In the genomic region with DNA sequence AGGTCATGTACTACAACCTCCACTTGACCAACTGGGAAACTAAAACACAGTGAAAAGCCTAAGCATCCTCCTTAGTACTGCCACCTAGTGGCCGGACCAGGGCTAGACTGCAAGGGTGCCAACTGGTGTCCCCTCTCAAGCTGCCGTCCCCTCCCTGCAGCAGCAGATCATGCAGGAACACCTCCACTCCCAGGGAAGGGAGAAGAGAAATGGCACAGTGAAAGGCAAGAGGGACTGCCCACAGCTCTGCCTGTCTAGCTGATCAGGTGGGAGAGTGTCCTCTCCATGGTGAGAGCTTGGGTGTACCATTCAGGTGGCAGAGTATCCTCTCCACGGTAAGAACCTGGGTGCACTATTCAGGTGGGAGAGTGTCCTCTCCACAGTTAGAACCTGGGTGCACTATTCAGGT, we compare ENCODE assay signal across 7 cellular contexts.
DNase-seq lines count a peak whose midpoint lies in the region; ATAC-seq and TF ChIP-seq lines count a peak whose summit lies in the region.

No MANE protein-coding gene starts in this region.

- no peak for TF ChIP-seq EP300 in sigmoid colon (IDR thresholded peaks at IDR 0.05)

- no TSS peak for BruUV-seq in Panc1 (replicated peaks; lab: Mats Ljungman, UMichigan)

- H3K36me3 ChIP-seq in Panc1 (ENCODE audit: control insufficient read depth, insufficient read depth, low read length) (no peaks in the 10 kb centered on the region), sigmoid colon (no peaks in the 10 kb centered on the region)

- no peaks in the 10 kb centered on the region for H3K27me3 ChIP-seq in Panc1 (ENCODE audit: control insufficient read depth, insufficient read depth, low read length)
- no peaks in the 10 kb centered on the region for H3K27me3 ChIP-seq in sigmoid colon

- POLR2A ChIA-PET in Panc1 (lab: Charles Lee), result no interaction called here

- H3K9me3 ChIP-seq in Panc1 (ENCODE audit: control insufficient read depth, insufficient read depth, low read depth, low read length) (no peaks in the 10 kb centered on the region), sigmoid colon (no peaks in the 10 kb centered on the region)

- H3K27ac ChIP-seq in Panc1 (ENCODE audit: low read length) (no peak overlapping the region), sigmoid colon (no peak overlapping the region)

- ATAC-seq in HG02678 (IDR thresholded peaks at IDR 0.05; ENCODE audit: unreplicated experiment) (peak; percentile 72), Panc1 (peak; percentile 53; the same call in 1 of the 2 replicates), Right ventricle myocardium superior (ENCODE audit: poor library complexity) (peak; percentile 49), GM21367 (IDR thresholded peaks at IDR 0.05; ENCODE audit: unreplicated experiment) (no peak)

- in situ Hi-C loops in Panc1 (cut with HindIII; ENCODE audit: low pct_unique_long_range_greater_than_20kb, low sequenced_read_pairs), result no loop called here

- H3K4me1 ChIP-seq in Panc1 (ENCODE audit: control insufficient read depth, insufficient read depth, low read length) (peaks cover 48% of the 10 kb centered on the region), sigmoid colon (peaks cover 0 to 25% (median 5%) of the 10 kb centered on the region in 4 donors)

- intact Hi-C loops in Panc1 (cut with micrococcal nuclease; ENCODE audit: unreplicated experiment) (loop anchor here (10.0 kb wide), 2 partner anchors 69 to 249 kb away; no protein-coding TSS in a partner anchor), Right ventricle myocardium superior (cut with DNase I) (loop anchor here (10.0 kb wide), 1 partner anchor 249 kb away; no protein-coding TSS in a partner anchor), sigmoid colon (cut with DNase I) (no loop called here)

- CTCF ChIA-PET in Panc1 (lab: Charles Lee), result interaction anchor here (0.6 to 2.4 kb wide), 4 partner anchors 9 to 53 kb away, joined by 3 to 7 read pairs (median 3); no protein-coding TSS in a partner anchor

- WGBS in sigmoid colon, 2 donors, result 51% methylated on average over 3 of the region's 3 CpGs

- DNase-seq in Panc1 (ENCODE audit: low read depth, low spot score) (peak; percentile 41), Right ventricle myocardium superior (peak; percentile 69), sigmoid colon (peak; percentile 64)
- DNase-seq in activated T-helper 1 cell treated with anti-CD3 and anti-CD28 coated beads, Interleukin-2, amount 50 U/mL, for 16 hours (ENCODE audit: low read depth in 1 of 2, low spot score in 1 of 2), result peak; percentile 47 to 50

- H3K4me3 ChIP-seq in Panc1 (ENCODE audit: low read depth in 2 of 2, low read length in 2 of 2) (no peak overlapping the region), sigmoid colon (no peak overlapping the region)

- TF ChIP-seq POLR2A in sigmoid colon (IDR thresholded peaks at IDR 0.05), result no peak

- TF ChIP-seq CTCF in GM12872 (IDR thresholded peaks at IDR 0.05; ENCODE audit: insufficient read depth, low read depth, low read length) (peak; percentile 96), Panc1 (IDR thresholded peaks at IDR 0.05) (peak; percentile 92), sigmoid colon (IDR thresholded peaks at IDR 0.05) (peak in 2 of 4 experiments; percentile 35 to 59)
